In genomic region chr2:81077396-81077795, GRCh38 we compare ENCODE assay signal across 14 cellular contexts.
"Had no signal": no experiment of that assay in that cellular context is flagged by ENCODE, and none has a peak within 500 bp of the region (broad histone marks: within the 10 kb centered on the region; RNA-seq: fewer than 3 reads in every experiment).

No MANE protein-coding gene starts in this region.

- H3K27ac Mint-ChIP-seq: activated CD4-positive, alpha-beta memory T cell treated with anti-CD3 and anti-CD28 coated beads, Interleukin-2, amount 10 ng/mL, durations not matched to agents 7 days and 5 days; activated CD4-positive, alpha-beta T cell treated with anti-CD3 and anti-CD28 coated beads for 36 hours; activated naive CD4-positive, alpha-beta T cell treated with anti-CD3 and anti-CD28 coated beads for 36 hours; stimulated activated memory B cell treated with anti-CD40 and anti-IgM and Interleukin-4, amounts not matched to agents 10 μg/mL and 1 μg/mL and 100 μg/mL, for 72 hours had no signal

- H3K9me3 ChIP-seq: esophagus squamous epithelium, right atrium auricular region, transverse colon had no signal

- H3K36me3 ChIP-seq: cardiac muscle cell, esophagus squamous epithelium, right atrium auricular region, transverse colon had no signal

- H3K4me1 ChIP-seq: esophagus squamous epithelium, right atrium auricular region, transverse colon had no signal

- H3K27me3 ChIP-seq: cardiac muscle cell, esophagus squamous epithelium, right atrium auricular region, transverse colon had no signal

- H3K4me1 Mint-ChIP-seq: activated CD4-positive, alpha-beta memory T cell treated with anti-CD3 and anti-CD28 coated beads, Interleukin-2, amount 10 ng/mL, durations not matched to agents 7 days and 5 days; activated CD4-positive, alpha-beta T cell treated with anti-CD3 and anti-CD28 coated beads for 36 hours; stimulated activated memory B cell treated with anti-CD40 and anti-IgM and Interleukin-4, amounts not matched to agents 10 μg/mL and 1 μg/mL and 100 μg/mL, for 72 hours had no signal

- H3K4me3 ChIP-seq: cardiac muscle cell, esophagus squamous epithelium, right atrium auricular region, transverse colon had no signal

- DNase-seq: activated CD4-positive, alpha-beta memory T cell treated with anti-CD3 and anti-CD28 coated beads, Interleukin-2, amount 10 ng/mL, durations not matched to agents 7 days and 5 days; activated CD4-positive, alpha-beta T cell treated with anti-CD3 and anti-CD28 coated beads for 36 hours; activated CD8-positive, alpha-beta memory T cell treated with anti-CD3 and anti-CD28 coated beads, Interleukin-2, amount 50 U/mL, for 4 hours; activated naive CD4-positive, alpha-beta T cell treated with anti-CD3 and anti-CD28 coated beads for 36 hours; esophagus squamous epithelium; foreskin fibroblast; midbrain; stimulated activated CD4-positive, alpha-beta T cell treated with anti-CD3 and anti-CD28 coated beads, Interleukin-1b, Interleukin-23, amount 100 ng/mL, for 48 hours; substantia nigra; transverse colon had no signal

- H3K36me3 Mint-ChIP-seq: stimulated activated memory B cell treated with anti-CD40 and anti-IgM and Interleukin-4, amounts not matched to agents 10 μg/mL and 1 μg/mL and 100 μg/mL, for 72 hours had no signal

- H3K4me3 Mint-ChIP-seq: activated CD4-positive, alpha-beta memory T cell treated with anti-CD3 and anti-CD28 coated beads, Interleukin-2, amount 10 ng/mL, durations not matched to agents 7 days and 5 days; activated CD4-positive, alpha-beta T cell treated with anti-CD3 and anti-CD28 coated beads for 36 hours; activated naive CD4-positive, alpha-beta T cell treated with anti-CD3 and anti-CD28 coated beads for 36 hours; stimulated activated memory B cell treated with anti-CD40 and anti-IgM and Interleukin-4, amounts not matched to agents 10 μg/mL and 1 μg/mL and 100 μg/mL, for 72 hours had no signal

- H3K27me3 Mint-ChIP-seq: activated CD4-positive, alpha-beta memory T cell treated with anti-CD3 and anti-CD28 coated beads, Interleukin-2, amount 10 ng/mL, durations not matched to agents 7 days and 5 days; activated CD4-positive, alpha-beta T cell treated with anti-CD3 and anti-CD28 coated beads for 36 hours; stimulated activated memory B cell treated with anti-CD40 and anti-IgM and Interleukin-4, amounts not matched to agents 10 μg/mL and 1 μg/mL and 100 μg/mL, for 72 hours had no signal

- H3K27ac ChIP-seq: cardiac muscle cell, esophagus squamous epithelium, right atrium auricular region, transverse colon, VCaP had no signal

- ATAC-seq: activated CD4-positive, alpha-beta T cell treated with anti-CD3 and anti-CD28 coated beads for 36 hours; stimulated activated memory B cell treated with anti-CD40 and anti-IgM and Interleukin-4, amounts not matched to agents 10 μg/mL and 1 μg/mL and 100 μg/mL, for 72 hours had no signal
